ENCODE assay signal across 16 cellular contexts in genomic region chr15:76217029-76217866, GRCh38.
A peak's percentile ranks its signal among the peaks of the same experiment; 100 is the strongest.
DNase-seq lines count a peak whose midpoint lies in the region; ATAC-seq and TF ChIP-seq lines count a peak whose summit lies in the region.
"Had no signal": no experiment of that assay in that cellular context is flagged by ENCODE, and none has a peak within 500 bp of the region (broad histone marks: within the 10 kb centered on the region; RNA-seq: fewer than 3 reads in every experiment).

No MANE protein-coding gene starts in this region.

- POLR2A ChIA-PET in AG04449 (lab: Yijun Ruan, JAX) (no interaction called here), HEK293T (lab: Yijun Ruan, JAX) (no interaction called here)

- H2BK20ac ChIP-seq in H9 (ENCODE audit: low read depth, low read length, poor library complexity, severe bottlenecking): no peak overlapping the region

- DNase-seq in AG04449 (ENCODE audit: low read depth, low spot score): peak; percentile 3
- DNase-seq in astrocyte of the hippocampus (ENCODE audit: low read depth, low spot score): peak; percentile 91
- peak; percentile 75 for DNase-seq in kidney glomerular epithelial cell (lab: John Stamatoyannopoulos, UW)
- DNase-seq in GM19240 (ENCODE audit: insufficient read length, low spot score): no peak
- DNase-seq in HEK293T (ENCODE audit: extremely low spot score): no peak
- no peak for DNase-seq in H9
- DNase-seq: activated CD4-positive, alpha-beta T cell treated with anti-CD3 and anti-CD28 coated beads, Interleukin-2, amount 10 ng/mL, durations not matched to agents 24 days and 14 days; BE2C; foreskin melanocyte; NCI-H1092; uterus had no signal

- H3K36me3 Mint-ChIP-seq in H9 (ENCODE audit: insufficient read depth in 1 of 3, low read depth in 3 of 3): peaks cover 9 to 25% (median 24%) of the 10 kb centered on the region in 3 experiments

- H4K8ac ChIP-seq in H9 (replicated peaks; ENCODE audit: insufficient read length, low read depth, low read length): no peak overlapping the region

- H3T11ph ChIP-seq in H9 (ENCODE audit: low read length): no peak overlapping the region

- H3K79me2 ChIP-seq in H9 (ENCODE audit: insufficient read depth, low read length): no peaks in the 10 kb centered on the region

- no peak overlapping the region for H3K4me3 ChIP-seq in AG04449 (ENCODE audit: low read depth, low read length)
- H3K4me3 ChIP-seq: uterus had no signal

- no peaks in the 10 kb centered on the region; a peak in 1 of 4 replicates for H3K4me1 Mint-ChIP-seq in H9

- H2BK5ac ChIP-seq in H9 (ENCODE audit: insufficient read length, low read length): no peak overlapping the region

- no peak overlapping the region for H3K4ac ChIP-seq in H9 (ENCODE audit: low read depth, low read length)

- no peak overlapping the region for H2BK120ac ChIP-seq in H9 (ENCODE audit: low read depth, low read length, poor library complexity, severe bottlenecking)

- TF ChIP-seq RAD21 in Ishikawa (IDR thresholded peaks at IDR 0.05; ENCODE audit: low read depth): no peak

- no peaks in the 10 kb centered on the region for H3K27me3 ChIP-seq in H9 (ENCODE audit: insufficient read depth, low read length)
- H3K27me3 ChIP-seq: BE2C, uterus had no signal

- H3K56ac ChIP-seq in H9 (ENCODE audit: insufficient read length, low read depth, low read length): no peak overlapping the region

- H3K9me3 Mint-ChIP-seq in H9: peaks cover 2 to 10% of the 10 kb centered on the region in 2 experiments; a peak in 2 of 5 replicates
- H3K9me3 Mint-ChIP-seq: activated T-helper 17 cell treated with anti-CD3 and anti-CD28 coated beads, Interleukin-2, amount 50 U/mL, for 72 hours; central memory CD8-positive, alpha-beta T cell had no signal

- no peak for TF ChIP-seq CTCF in AG04449 (IDR thresholded peaks at IDR 0.05; ENCODE audit: insufficient read depth, low read length, missing control alignments)
- no peak for TF ChIP-seq CTCF in H9 (conservative IDR thresholded peaks at IDR 0.05)

- H3K18ac ChIP-seq in H9 (ENCODE audit: insufficient read length, low read depth, low read length): no peak overlapping the region

- no peaks in the 10 kb centered on the region for H3K27me3 Mint-ChIP-seq in H9 (ENCODE audit: low read depth)
- H3K27me3 Mint-ChIP-seq: activated CD4-positive, alpha-beta T cell treated with anti-CD3 and anti-CD28 coated beads, Interleukin-2, amount 10 ng/mL, durations not matched to agents 24 days and 14 days; activated T-helper 17 cell treated with anti-CD3 and anti-CD28 coated beads, Interleukin-2, amount 50 U/mL, for 72 hours; central memory CD8-positive, alpha-beta T cell had no signal

- H4K20me1 ChIP-seq in H9 (ENCODE audit: control insufficient read depth, insufficient read depth, insufficient read length): no peaks in the 10 kb centered on the region

- H3K23ac ChIP-seq in H9 (ENCODE audit: insufficient read length, low read depth, low read length): no peak overlapping the region

- no peaks in the 10 kb centered on the region for H3K23me2 ChIP-seq in H9 (ENCODE audit: insufficient read length, low read depth, low read length, poor library complexity, severe bottlenecking)

- H3K4me1 ChIP-seq in H9 (ENCODE audit: insufficient read depth, low read length): no peaks in the 10 kb centered on the region
- H3K4me1 ChIP-seq: BE2C, uterus had no signal

- H3K27ac ChIP-seq in H9 (ENCODE audit: insufficient read length, low read depth, low read length): no peak overlapping the region
- H3K27ac ChIP-seq: uterus had no signal

- no CpG with 5 or more reads among the region's 6 CpGs for WGBS in H9 (ENCODE audit: extremely low coverage, insufficient read length, low lambda C conversion rate)

- H2AFZ ChIP-seq in H9 (ENCODE audit: low read length): no peak overlapping the region

- H2AK5ac ChIP-seq in H9 (ENCODE audit: insufficient read length, low read length): no peak overlapping the region

- no peak overlapping the region for H4K5ac ChIP-seq in H9 (ENCODE audit: insufficient read length, low read depth, low read length)

- H3K14ac ChIP-seq in H9 (ENCODE audit: insufficient read depth, low read length): no peak overlapping the region

- CTCF ChIA-PET in AG04449 (lab: Yijun Ruan, JAX) (interaction anchor here (1.2 to 2.7 kb wide), 3 partner anchors 9 to 27 kb away, joined by 3 to 14 read pairs (median 3); no protein-coding TSS in a partner anchor), HEK293T (lab: Yijun Ruan, JAX) (interaction anchor here (0.6 to 0.7 kb wide), 2 partner anchors 12 to 463 kb away, joined by 3 read pairs; no protein-coding TSS in a partner anchor)

- H3K4me3 Mint-ChIP-seq in H9: no peak overlapping the region
- H3K4me3 Mint-ChIP-seq: activated CD4-positive, alpha-beta T cell treated with anti-CD3 and anti-CD28 coated beads, Interleukin-2, amount 10 ng/mL, durations not matched to agents 24 days and 14 days; activated T-helper 17 cell treated with anti-CD3 and anti-CD28 coated beads, Interleukin-2, amount 50 U/mL, for 72 hours; central memory CD8-positive, alpha-beta T cell had no signal

- no peak overlapping the region for H3K4me2 ChIP-seq in H9 (ENCODE audit: insufficient read depth, insufficient read length, low read length)

- no peak for ATAC-seq in HG03469 (IDR thresholded peaks at IDR 0.05; ENCODE audit: unreplicated experiment)
- ATAC-seq: activated T-helper 17 cell treated with anti-CD3 and anti-CD28 coated beads, Interleukin-2, amount 50 U/mL, for 72 hours; left lobe of liver had no signal

- H3K9ac ChIP-seq in H9 (ENCODE audit: extremely low read depth, insufficient read length, low read length): no peak overlapping the region

- no peak overlapping the region for H2BK15ac ChIP-seq in H9 (ENCODE audit: low read depth, low read length)

- peak; percentile 57; the same call in 1 of the 2 replicates for TF ChIP-seq EP300 in Ishikawa (IDR thresholded peaks at IDR 0.05; ENCODE audit: borderline replicate concordance)

- H3K9me3 ChIP-seq in H9 (ENCODE audit: control insufficient read depth, low read depth, low read length): no peaks in the 10 kb centered on the region
- H3K9me3 ChIP-seq: BE2C, uterus had no signal

- no peak overlapping the region for H2BK12ac ChIP-seq in H9 (ENCODE audit: insufficient read length, low read depth, low read length)

- H3K27ac Mint-ChIP-seq in H9: peak overlapping the region in 1 of 3 experiments; percentile 14; a peak in 2 of 7 replicates
- H3K27ac Mint-ChIP-seq: activated CD4-positive, alpha-beta T cell treated with anti-CD3 and anti-CD28 coated beads, Interleukin-2, amount 10 ng/mL, durations not matched to agents 24 days and 14 days; activated T-helper 17 cell treated with anti-CD3 and anti-CD28 coated beads, Interleukin-2, amount 50 U/mL, for 72 hours had no signal

- H4K91ac ChIP-seq in H9 (ENCODE audit: insufficient read length, low read depth, low read length): no peak overlapping the region

- no peaks in the 10 kb centered on the region for H3K79me1 ChIP-seq in H9 (ENCODE audit: insufficient read depth, low read depth, low read length, poor library complexity, severe bottlenecking)

TF ChIP-seq in Ishikawa, 13 proteins besides CTCF, POLR2A, EP300 and RAD21 (continues in another document):
- TF ChIP-seq USF1 (IDR thresholded peaks at IDR 0.05): no peak
- no peak for TF ChIP-seq ZBTB7A (IDR thresholded peaks at IDR 0.05; ENCODE audit: low read depth)
- TF ChIP-seq EGR1 (IDR thresholded peaks at IDR 0.05): no peak
- peak; percentile 69; the same call in 1 of the 2 replicates for TF ChIP-seq TCF12 (IDR thresholded peaks at IDR 0.05; ENCODE audit: low read depth)
- TF ChIP-seq YY1 (IDR thresholded peaks at IDR 0.05; ENCODE audit: low read depth): 0 out of 2 replicates have a peak, but pooled peaks have one; percentile 19
- TF ChIP-seq MAX (IDR thresholded peaks at IDR 0.05): no peak
- peak; percentile 83 for TF ChIP-seq TEAD4 (IDR thresholded peaks at IDR 0.05)
- peak; percentile 96 for TF ChIP-seq NFIC (IDR thresholded peaks at IDR 0.05)
- TF ChIP-seq TAF1 (IDR thresholded peaks at IDR 0.05; ENCODE audit: low read depth): no peak
- no peak for TF ChIP-seq FOXM1 (IDR thresholded peaks at IDR 0.05; ENCODE audit: borderline replicate concordance, low read depth)

TF ChIP-seq in HEK293T, 16 proteins besides CTCF, POLR2A, EP300 and RAD21:
- no peak for TF ChIP-seq ARNT (IDR thresholded peaks at IDR 0.05)
- no peak for TF ChIP-seq BHLHE40 (IDR thresholded peaks at IDR 0.05; ENCODE audit: borderline replicate concordance)
- TF ChIP-seq SUZ12 (IDR thresholded peaks at IDR 0.05): no peak
- no peak for TF ChIP-seq LEF1 (IDR thresholded peaks at IDR 0.05; ENCODE audit: borderline replicate concordance)

Comparison
In these comparisons a context has a peak if more than half of its experiments do, and no peak if none do; other contexts are left out.
1. DNase-seq: peak in AG04449 (single experiment), astrocyte of the hippocampus (single experiment) and kidney glomerular epithelial cell (single experiment); none in GM19240 (single experiment), HEK293T (single experiment) and H9 (single experiment).